In the genomic region with DNA sequence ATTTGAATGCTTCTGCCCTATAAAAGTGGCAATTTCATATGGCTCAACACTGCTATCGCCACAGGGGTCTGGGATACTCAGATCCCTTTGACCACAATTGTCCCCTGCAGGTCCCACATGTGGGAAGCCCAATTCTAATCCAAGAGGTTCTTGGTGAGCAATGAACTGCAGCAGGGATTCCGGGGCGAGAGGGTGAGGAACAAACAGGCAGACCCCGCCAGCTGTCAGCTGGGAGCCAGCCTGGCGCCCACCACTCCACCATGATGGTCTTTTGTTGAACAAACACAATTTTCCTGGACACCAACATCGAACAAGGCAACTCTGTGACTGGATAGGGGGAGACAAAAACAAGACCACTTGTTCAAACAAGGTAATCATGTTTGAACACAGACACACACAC, we compare ENCODE assay signal across 13 cellular contexts.
"Had no signal": no experiment of that assay in that cellular context is flagged by ENCODE, and none has a peak within 500 bp of the region (broad histone marks: within the 10 kb centered on the region; RNA-seq: fewer than 3 reads in every experiment).

No MANE protein-coding gene starts in this region.

- H3K27me3 Mint-ChIP-seq: activated T-helper 17 cell treated with anti-CD3 and anti-CD28 coated beads, Interleukin-2, amount 50 U/mL, for 72 hours had no signal

- H3K4me3 Mint-ChIP-seq: activated B cell treated with CpG ODN at 0.5 μM for 24 hours; activated CD4-positive, alpha-beta T cell treated with anti-CD3 and anti-CD28 coated beads, Interleukin-2, amount 10 ng/mL, durations not matched to agents 24 days and 14 days; activated naive CD4-positive, alpha-beta T cell treated with anti-CD3 and anti-CD28 coated beads, Interleukin-2, amount 10 ng/mL, durations not matched to agents 7 days and 5 days; activated T-helper 17 cell treated with anti-CD3 and anti-CD28 coated beads, Interleukin-2, amount 50 U/mL, for 72 hours had no signal

- H3K9me3 Mint-ChIP-seq: activated naive CD4-positive, alpha-beta T cell treated with anti-CD3 and anti-CD28 coated beads, Interleukin-2, amount 10 ng/mL, durations not matched to agents 7 days and 5 days; activated T-helper 17 cell treated with anti-CD3 and anti-CD28 coated beads, Interleukin-2, amount 50 U/mL, for 72 hours had no signal

- DNase-seq: activated B cell treated with CpG ODN at 0.5 μM for 24 hours; activated CD4-positive, alpha-beta T cell treated with anti-CD3 and anti-CD28 coated beads, Interleukin-2, amount 10 ng/mL, durations not matched to agents 24 days and 14 days; activated CD8-positive, alpha-beta memory T cell treated with anti-CD3 and anti-CD28 coated beads for 24 hours; activated naive CD4-positive, alpha-beta T cell treated with anti-CD3 and anti-CD28 coated beads, Interleukin-2, amount 10 ng/mL, durations not matched to agents 7 days and 5 days; amniotic stem cell; dorsolateral prefrontal cortex; islet precursor cell; left lung; T-helper 2 cell had no signal

- H3K9me3 ChIP-seq: left lung, ovary had no signal

- H3K27ac Mint-ChIP-seq: activated B cell treated with CpG ODN at 0.5 μM for 24 hours; activated CD4-positive, alpha-beta T cell treated with anti-CD3 and anti-CD28 coated beads, Interleukin-2, amount 10 ng/mL, durations not matched to agents 24 days and 14 days; activated naive CD4-positive, alpha-beta T cell treated with anti-CD3 and anti-CD28 coated beads, Interleukin-2, amount 10 ng/mL, durations not matched to agents 7 days and 5 days; activated T-helper 17 cell treated with anti-CD3 and anti-CD28 coated beads, Interleukin-2, amount 50 U/mL, for 72 hours had no signal

- H3K27me3 ChIP-seq: dorsolateral prefrontal cortex, ovary, tibial nerve had no signal

- H3K36me3 ChIP-seq: left lung, ovary, tibial nerve had no signal

- H3K4me3 ChIP-seq: dorsolateral prefrontal cortex, left lung, ovary, tibial nerve had no signal

- H3K4me1 Mint-ChIP-seq: activated T-helper 17 cell treated with anti-CD3 and anti-CD28 coated beads, Interleukin-2, amount 50 U/mL, for 72 hours had no signal

- H3K36me3 Mint-ChIP-seq: activated naive CD4-positive, alpha-beta T cell treated with anti-CD3 and anti-CD28 coated beads, Interleukin-2, amount 10 ng/mL, durations not matched to agents 7 days and 5 days had no signal

- ATAC-seq: activated T-helper 17 cell treated with anti-CD3 and anti-CD28 coated beads, Interleukin-2, amount 50 U/mL, for 72 hours; left lung had no signal

- H3K27ac ChIP-seq: foreskin keratinocyte, left lung, ovary, tibial nerve had no signal
